Comparison of ENCODE assay signal across 8 cellular contexts in genomic region chr22:38203090-38203810, GRCh38. TPM values are rescaled to one million over a fixed set of nuclear protein-coding genes. Genes with fewer than 3 reads are reported as not detected.
A peak's percentile ranks its signal among the peaks of the same experiment; 100 is the strongest.
DNase-seq lines count a peak whose midpoint lies in the region; ATAC-seq, FAIRE-seq and TF ChIP-seq lines count a peak whose summit lies in the region.

No MANE protein-coding gene starts in this region.

- TF ChIP-seq CTCF in gastroesophageal sphincter (IDR thresholded peaks at IDR 0.05) = no peak
- TF ChIP-seq CTCF in D721Med (IDR thresholded peaks at IDR 0.05; ENCODE audit: insufficient read depth, missing control alignments) = no peak

- no peaks in the 10 kb centered on the region for H3K27me3 Mint-ChIP-seq in CD8-positive, alpha-beta memory T cell
- no peaks in the 10 kb centered on the region for H3K27me3 Mint-ChIP-seq in activated T-cell treated with anti-CD3 and anti-CD28 coated beads, Interleukin-2, amount 50 U/mL, for 4 hours (ENCODE audit: low read depth)

- H3K36me3 Mint-ChIP-seq in CD8-positive, alpha-beta memory T cell = peaks cover 0 to 6% (median 0%) of the 10 kb centered on the region in 3 donors
- no peaks in the 10 kb centered on the region for H3K36me3 Mint-ChIP-seq in activated T-cell treated with anti-CD3 and anti-CD28 coated beads, Interleukin-2, amount 50 U/mL, for 4 hours (ENCODE audit: insufficient read depth)

- H3K27ac ChIP-seq in CD8-positive, alpha-beta memory T cell (ENCODE audit: low read depth, low read length) = peak overlapping the region; percentile 92
- H3K27ac ChIP-seq in gastroesophageal sphincter = peak overlapping the region; percentile 98 to 99 (median 98)

- H3K36me3 ChIP-seq in CD8-positive, alpha-beta memory T cell (ENCODE audit: insufficient read depth, low read length) = no peaks in the 10 kb centered on the region
- H3K36me3 ChIP-seq in gastroesophageal sphincter = peaks cover 0 to 2% of the 10 kb centered on the region in 2 donors

- peak overlapping the region; percentile 88 for H3K4me3 ChIP-seq in CD8-positive, alpha-beta memory T cell (ENCODE audit: low read length)
- peak overlapping the region; percentile 71 to 93 for H3K4me3 ChIP-seq in gastroesophageal sphincter

- no peaks in the 10 kb centered on the region for H3K9me3 Mint-ChIP-seq in CD8-positive, alpha-beta memory T cell
- no peaks in the 10 kb centered on the region for H3K9me3 Mint-ChIP-seq in activated T-cell treated with anti-CD3 and anti-CD28 coated beads, Interleukin-2, amount 50 U/mL, for 4 hours

- peaks cover 33 to 37% (median 34%) of the 10 kb centered on the region in 3 donors for H3K4me1 Mint-ChIP-seq in CD8-positive, alpha-beta memory T cell
- peaks cover 30% of the 10 kb centered on the region for H3K4me1 Mint-ChIP-seq in activated T-cell treated with anti-CD3 and anti-CD28 coated beads, Interleukin-2, amount 50 U/mL, for 4 hours (ENCODE audit: low read depth)

- FAIRE-seq in D721Med (lab: Jason Lieb, UNC) = no peak

- no peaks in the 10 kb centered on the region for H3K9me3 ChIP-seq in CD8-positive, alpha-beta memory T cell (ENCODE audit: low read length)
- no peaks in the 10 kb centered on the region for H3K9me3 ChIP-seq in gastroesophageal sphincter

- ATAC-seq in activated T-cell treated with anti-CD3 and anti-CD28 coated beads, Interleukin-2, amount 50 U/mL, for 4 hours = no peak
- ATAC-seq in gastroesophageal sphincter (no peak), HG02642 (IDR thresholded peaks at IDR 0.05; ENCODE audit: poor library complexity, unreplicated experiment) (no peak), HG02840 (IDR thresholded peaks at IDR 0.05; ENCODE audit: low FRiP score, unreplicated experiment) (no peak)

- DNase-seq in CD8-positive, alpha-beta memory T cell = peak in 4 of 5 donors; percentile 32 to 60 (median 40)
- peak; percentile 51 for DNase-seq in HT1080 (ENCODE audit: low read depth)
- DNase-seq in activated T-cell treated with anti-CD3 and anti-CD28 coated beads, Interleukin-2, amount 50 U/mL, for 4 hours = no peak
- peak; percentile 57 for DNase-seq in renal cortical epithelial cell (ENCODE audit: low read depth)
- DNase-seq in D721Med (ENCODE audit: insufficient read length, low spot score) = no peak

- peaks cover 29% of the 10 kb centered on the region for H3K4me1 ChIP-seq in CD8-positive, alpha-beta memory T cell (ENCODE audit: insufficient read depth, low read length)
- peaks cover 0 to 43% (median 24%) of the 10 kb centered on the region in 3 donors for H3K4me1 ChIP-seq in gastroesophageal sphincter

- TF ChIP-seq EP300 in gastroesophageal sphincter (IDR thresholded peaks at IDR 0.05) = no peak

- CTCF ChIA-PET in CD8-positive, alpha-beta memory T cell (lab: Charles Lee) = interaction anchor here (1.1 to 3.0 kb wide), 4 partner anchors 11 to 89 kb away, joined by 3 to 12 read pairs (median 10); partner anchors contain the start of gene PLA2G6

- H3K4me3 Mint-ChIP-seq in CD8-positive, alpha-beta memory T cell = peak overlapping the region; percentile 85 to 94 (median 88)
- peak overlapping the region; percentile 84 for H3K4me3 Mint-ChIP-seq in activated T-cell treated with anti-CD3 and anti-CD28 coated beads, Interleukin-2, amount 50 U/mL, for 4 hours

- POLR2A ChIA-PET in CD8-positive, alpha-beta memory T cell (lab: Charles Lee) = interaction anchor here (0.5 to 3.6 kb wide), 3 partner anchors 11 to 501 kb away, joined by 3 to 29 read pairs (median 4); partner anchors contain the start of gene PLA2G6

- peak overlapping the region; percentile 62 to 97 (median 94) for H3K27ac Mint-ChIP-seq in CD8-positive, alpha-beta memory T cell

- H3K27me3 ChIP-seq in CD8-positive, alpha-beta memory T cell (ENCODE audit: insufficient read depth, low read length, poor library complexity, severe bottlenecking) = no peaks in the 10 kb centered on the region
- H3K27me3 ChIP-seq in gastroesophageal sphincter = no peaks in the 10 kb centered on the region

- no CpG with 5 or more reads among the region's 19 CpGs for WGBS in gastroesophageal sphincter (ENCODE audit: low coverage in 1 of 2), 2 donors

- no peak for TF ChIP-seq POLR2A in gastroesophageal sphincter (IDR thresholded peaks at IDR 0.05)

RNA-seq across cellular contexts. Expression of gene MAFF, which starts 1.5 kb away (rescaled TPM):
- 1 to 10 TPM; 7.4 to 7.8 TPM for total RNA-seq in CD8-positive, alpha-beta memory T cell
- 4.6 TPM for polyA plus RNA-seq in CD8-positive, alpha-beta memory T cell
- total RNA-seq in HT1080 (2014; rRNA removed; shearing (Covaris generic)) = 15.0 and 18.9 TPM in 2 replicates
- 39.0 and 48.0 TPM in 2 replicates for polyA plus RNA-seq in HT1080 (2015; cell fraction: cytosol; rRNA removed)
- polyA plus RNA-seq in HT1080 (2015; cell fraction: nucleus; rRNA removed) = 34.1 and 40.5 TPM in 2 replicates
- 10 to 100 TPM in 2 of 3 donors, 1 to 10 TPM in 1; 8.9 to 12.2 (median 10.7) TPM for total RNA-seq in activated T-cell treated with anti-CD3 and anti-CD28 coated beads, Interleukin-2, amount 50 U/mL, for 4 hours
- total RNA-seq in gastroesophageal sphincter (10 to 100 TPM; 21.2 to 93.7 (median 51.2) TPM), renal cortical epithelial cell (18.1 and 34.2 TPM in 2 replicates)

RNA-seq across cellular contexts. Expression of gene PLA2G6, which starts 21.6 kb away (rescaled TPM):
- total RNA-seq in CD8-positive, alpha-beta memory T cell = 10 to 100 TPM; 33.0 to 34.1 TPM
- polyA plus RNA-seq in CD8-positive, alpha-beta memory T cell = 5.6 TPM
- 2.9 and 3.3 TPM in 2 replicates for total RNA-seq in HT1080 (2014; rRNA removed; shearing (Covaris generic))
- polyA plus RNA-seq in HT1080 (2015; cell fraction: cytosol; rRNA removed) = 4.1 and 4.4 TPM in 2 replicates
- polyA plus RNA-seq in HT1080 (2015; cell fraction: nucleus; rRNA removed) = 57.8 and 68.2 TPM in 2 replicates
- total RNA-seq in activated T-cell treated with anti-CD3 and anti-CD28 coated beads, Interleukin-2, amount 50 U/mL, for 4 hours = 10 to 100 TPM; 18.1 to 29.8 (median 22.0) TPM
- total RNA-seq in gastroesophageal sphincter (10 to 100 TPM in 3 of 4 donors, 1 to 10 TPM in 1; 4.4 to 30.5 (median 22.0) TPM), renal cortical epithelial cell (5.2 and 25.0 TPM in 2 replicates)

Comparison
In these comparisons a context has a peak if more than half of its experiments do, and no peak if none do; other contexts are left out.
1. DNase-seq: peak in CD8-positive, alpha-beta memory T cell (4 of 5), HT1080 (single experiment) and renal cortical epithelial cell (single experiment); none in activated T-cell treated with anti-CD3 and anti-CD28 coated beads, Interleukin-2, amount 50 U/mL, for 4 hours (single experiment) and D721Med (single experiment).